In genomic region chr9:93235278-93235960, GRCh38 we compare ENCODE assay signal across 14 cellular contexts. TPM values are rescaled to one million over a fixed set of nuclear protein-coding genes. Genes with fewer than 3 reads are reported as not detected.
"Had no signal": no experiment of that assay in that cellular context is flagged by ENCODE, and none has a peak within 500 bp of the region (broad histone marks: within the 10 kb centered on the region; RNA-seq: fewer than 3 reads in every experiment).

No MANE protein-coding gene starts in this region.

- H3K4me3 ChIP-seq: body of pancreas, mucosa of descending colon, skin epidermis, thyroid gland had no signal

- H3K36me3 ChIP-seq: thyroid gland had no signal

- H3K27me3 ChIP-seq: body of pancreas, thyroid gland had no signal

- DNase-seq: activated effector memory CD4-positive, alpha-beta T cell treated with Interleukin-2 at 50 U/mL for 16 hours; activated T-cell treated with anti-CD3 and anti-CD28 coated beads, Interleukin-2, amount 50 U/mL, for 24 hours; amniotic stem cell; effector memory CD8-positive, alpha-beta T cell; erythroblast; immature natural killer cell; natural killer cell; thyroid gland had no signal

- H3K9me3 ChIP-seq: body of pancreas, mucosa of descending colon, thyroid gland had no signal

- H3K27ac ChIP-seq: skin epidermis, thyroid gland had no signal

- ATAC-seq: activated CD4-positive, CD25-positive, alpha-beta regulatory T cell treated with anti-CD3 and anti-CD28 coated beads, Interleukin-2, amount 50 U/mL, for 24 hours; body of pancreas; effector memory CD8-positive, alpha-beta T cell; left cardiac atrium; natural killer cell had no signal

RNA-seq across cellular contexts. Expression of gene WNK2, which starts 51.5 kb away (rescaled TPM):
- total RNA-seq: osteocyte had no signal
